Comparison of ENCODE assay signal across 8 cellular contexts in the genomic region with DNA sequence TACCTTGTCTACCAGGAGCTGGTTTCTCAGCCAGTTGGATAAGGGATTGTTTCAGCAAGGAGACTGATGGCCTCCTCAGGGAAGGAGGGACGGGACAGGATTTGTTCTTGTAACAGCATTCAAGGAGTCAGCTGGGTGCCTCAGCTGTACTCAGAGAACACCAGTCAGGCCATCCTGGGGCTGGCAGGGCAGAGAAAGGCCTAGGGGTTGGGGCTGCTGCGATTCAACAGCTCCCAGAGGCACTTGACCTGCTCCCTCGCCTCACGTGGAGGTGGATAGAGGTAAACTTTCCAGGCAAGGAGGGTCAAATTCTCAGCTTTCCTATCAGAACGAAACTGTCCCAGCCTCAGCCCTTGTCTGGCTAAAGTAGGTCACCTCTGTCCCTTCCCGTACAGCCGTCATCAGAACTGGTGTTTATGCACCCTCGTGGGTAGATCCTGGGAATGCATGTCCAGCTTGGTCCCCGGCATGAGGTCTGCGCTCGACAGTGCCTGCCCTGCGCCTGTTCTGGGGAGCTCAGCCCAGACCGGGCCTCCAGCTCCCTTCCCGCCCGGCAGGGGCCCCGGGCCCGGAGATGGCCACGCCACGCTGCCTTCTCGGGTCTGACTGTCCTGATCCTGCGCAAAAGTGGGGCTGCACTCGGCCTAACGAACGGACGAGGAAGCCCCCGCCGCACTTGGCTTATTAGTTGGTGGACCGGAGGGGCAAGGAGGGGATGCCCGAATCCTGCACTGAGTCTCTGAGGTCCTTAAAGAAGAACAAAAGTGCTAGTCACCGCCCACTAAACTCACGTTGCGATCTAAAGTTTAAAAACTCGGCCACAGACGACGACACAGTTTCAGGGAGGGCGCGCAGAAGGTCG. TPM values are rescaled to one million over a fixed set of nuclear protein-coding genes. Genes with fewer than 3 reads are reported as not detected.
DNase-seq lines count a peak whose midpoint lies in the region; ATAC-seq and TF ChIP-seq lines count a peak whose summit lies in the region.

No MANE protein-coding gene starts in this region.

- TF ChIP-seq CTCF in fibroblast of the aortic adventitia (IDR thresholded peaks at IDR 0.05; ENCODE audit: insufficient read depth, low read length) (no peak), nephron (IDR thresholded peaks at IDR 0.05; ENCODE audit: unreplicated experiment in 3 of 3) (no peak)

- DNase-seq in AG20443 (ENCODE audit: low spot score) (peak; percentile 78), fibroblast of the aortic adventitia (ENCODE audit: low read depth) (peak; percentile 21), NCI-H1105 (lab: John Stamatoyannopoulos, UW) (no peak), KBM-7 (no peak)
- DNase-seq in activated T-cell treated with anti-CD3 and anti-CD28 coated beads, Interleukin-2, amount 50 U/mL, for 24 hours, result peak; percentile 73

- H3K27me3 Mint-ChIP-seq in activated T-cell treated with anti-CD3 and anti-CD28 coated beads, Interleukin-2, amount 50 U/mL, for 24 hours, result no peaks in the 10 kb centered on the region
- H3K27me3 Mint-ChIP-seq in nephron (ENCODE audit: low read depth), result peaks cover 3% of the 10 kb centered on the region

- H3K4me3 Mint-ChIP-seq in activated T-cell treated with anti-CD3 and anti-CD28 coated beads, Interleukin-2, amount 50 U/mL, for 24 hours, result peak overlapping the region; percentile 97
- H3K4me3 Mint-ChIP-seq in nephron, result peak overlapping the region; percentile 85 to 98 (median 98)

- peaks cover 38% of the 10 kb centered on the region for H3K4me1 Mint-ChIP-seq in activated T-cell treated with anti-CD3 and anti-CD28 coated beads, Interleukin-2, amount 50 U/mL, for 24 hours (ENCODE audit: low read depth)
- peaks cover 27% of the 10 kb centered on the region for H3K4me1 Mint-ChIP-seq in nephron

- H3K27ac Mint-ChIP-seq in activated T-cell treated with anti-CD3 and anti-CD28 coated beads, Interleukin-2, amount 50 U/mL, for 24 hours, result peak overlapping the region; percentile 98
- peak overlapping the region; percentile 95 to 99 (median 96) for H3K27ac Mint-ChIP-seq in nephron

- peaks cover 46% of the 10 kb centered on the region for H3K36me3 Mint-ChIP-seq in activated T-cell treated with anti-CD3 and anti-CD28 coated beads, Interleukin-2, amount 50 U/mL, for 24 hours (ENCODE audit: low read depth)
- H3K36me3 Mint-ChIP-seq in nephron (ENCODE audit: low read depth), result no peaks in the 10 kb centered on the region

- in situ Hi-C loops in KBM-7 (cut with MboI; ENCODE audit: low pct_unique_long_range_greater_than_20kb, low sequenced_read_pairs), result no loop called here

- peak; percentile 14 for ATAC-seq in GM18909 (IDR thresholded peaks at IDR 0.05; ENCODE audit: poor library complexity, unreplicated experiment)
- peak; percentile 34 for ATAC-seq in HG03354 (IDR thresholded peaks at IDR 0.05; ENCODE audit: poor library complexity, severe bottlenecking, unreplicated experiment)

- peak overlapping the region; percentile 95 for H3K4me3 ChIP-seq in fibroblast of the aortic adventitia (ENCODE audit: low read depth, low read length)

- H3K9me3 Mint-ChIP-seq in activated T-cell treated with anti-CD3 and anti-CD28 coated beads, Interleukin-2, amount 50 U/mL, for 24 hours, result no peaks in the 10 kb centered on the region
- no peaks in the 10 kb centered on the region for H3K9me3 Mint-ChIP-seq in nephron

RNA-seq across cellular contexts. Expression of a gene that starts 0.8 kb away (rescaled TPM):
- 5.7 and 8.1 TPM in 2 replicates for total RNA-seq in fibroblast of the aortic adventitia (ENCODE audit: low replicate concordance)

RNA-seq across cellular contexts. Expression of a gene that starts 33.2 kb away (rescaled TPM):
- 52.8 and 112 TPM in 2 replicates for total RNA-seq in fibroblast of the aortic adventitia (ENCODE audit: low replicate concordance)

Comparison
In these comparisons a context has a peak if more than half of its experiments do, and no peak if none do; other contexts are left out.
1. DNase-seq: peak in AG20443 (single experiment), activated T-cell treated with anti-CD3 and anti-CD28 coated beads, Interleukin-2, amount 50 U/mL, for 24 hours (single experiment) and fibroblast of the aortic adventitia (single experiment); none in NCI-H1105 (single experiment) and KBM-7 (single experiment).